ENCODE assay signal across 1 cellular context in the genomic region with DNA sequence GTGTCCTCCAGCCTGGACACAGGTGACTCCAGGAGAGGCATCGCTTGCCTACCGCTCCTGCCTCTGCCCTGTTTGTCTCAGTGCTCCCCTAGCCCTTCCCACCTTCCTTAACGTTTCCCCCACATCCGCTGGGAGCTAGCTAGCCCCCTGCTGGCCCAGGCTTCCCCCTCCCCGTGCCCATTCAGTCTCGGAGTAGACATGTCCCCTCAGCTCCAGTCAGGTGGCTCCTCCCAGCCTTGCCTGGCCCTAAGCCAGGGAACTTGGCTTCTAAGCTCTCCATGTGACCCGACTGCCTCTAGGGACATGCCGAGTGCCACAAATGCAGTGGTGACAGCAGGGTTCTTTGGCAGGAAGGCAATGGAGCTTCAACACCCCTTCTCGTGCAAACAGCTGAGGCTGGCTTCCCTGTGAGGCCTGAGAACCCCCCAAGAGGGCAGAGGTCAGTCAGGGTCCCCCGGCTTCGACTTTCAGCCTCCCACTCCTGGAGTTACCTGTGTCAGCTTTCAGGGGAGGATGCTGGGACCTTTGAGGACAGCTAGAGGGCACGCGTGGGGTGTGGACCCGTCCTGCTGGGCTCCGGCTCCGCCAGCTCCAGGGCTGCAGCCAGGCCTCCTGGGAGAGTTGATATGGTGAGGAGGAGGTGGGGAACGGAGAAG.
TF ChIP-seq lines count a peak whose summit lies in the region.

No MANE protein-coding gene starts in this region.

TF ChIP-seq in K562, 482 proteins besides CTCF, POLR2A, EP300 and RAD21 (continued from another document):
- TF ChIP-seq, protein P1, sequence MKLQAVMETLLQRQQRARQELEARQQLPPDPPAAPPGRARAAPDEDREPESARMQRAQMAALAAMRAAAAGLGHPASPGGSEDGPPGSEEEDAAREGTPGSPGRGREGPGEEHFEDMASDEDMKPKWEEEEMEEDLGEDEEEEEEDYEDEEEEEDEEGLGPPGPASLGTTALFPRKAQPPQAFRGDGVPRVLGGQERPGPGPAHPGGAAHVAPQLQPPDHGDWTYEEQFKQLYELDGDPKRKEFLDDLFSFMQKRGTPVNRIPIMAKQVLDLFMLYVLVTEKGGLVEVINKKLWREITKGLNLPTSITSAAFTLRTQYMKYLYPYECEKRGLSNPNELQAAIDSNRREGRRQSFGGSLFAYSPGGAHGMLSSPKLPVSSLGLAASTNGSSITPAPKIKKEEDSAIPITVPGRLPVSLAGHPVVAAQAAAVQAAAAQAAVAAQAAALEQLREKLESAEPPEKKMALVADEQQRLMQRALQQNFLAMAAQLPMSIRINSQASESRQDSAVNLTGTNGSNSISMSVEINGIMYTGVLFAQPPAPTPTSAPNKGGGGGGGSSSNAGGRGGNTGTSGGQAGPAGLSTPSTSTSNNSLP (IDR thresholded peaks at IDR 0.05; ENCODE audit: borderline replicate concordance, low read depth, low read length): no peak
- TF ChIP-seq, protein P2, sequence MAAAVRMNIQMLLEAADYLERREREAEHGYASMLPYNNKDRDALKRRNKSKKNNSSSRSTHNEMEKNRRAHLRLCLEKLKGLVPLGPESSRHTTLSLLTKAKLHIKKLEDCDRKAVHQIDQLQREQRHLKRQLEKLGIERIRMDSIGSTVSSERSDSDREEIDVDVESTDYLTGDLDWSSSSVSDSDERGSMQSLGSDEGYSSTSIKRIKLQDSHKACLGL (CRISPR knock-in tag; IDR thresholded peaks at IDR 0.05; ENCODE audit: borderline replicate concordance, poor library complexity, severe bottlenecking): no peak
- TF ChIP-seq TFAM (CRISPR knock-in tag; conservative IDR thresholded peaks at IDR 0.05): no peak
